ENCODE assay signal across 23 cellular contexts in genomic region chr12:92753976-92754885, GRCh38. TPM values are rescaled to one million over a fixed set of nuclear protein-coding genes. Genes with fewer than 3 reads are reported as not detected.
DNase-seq lines count a peak whose midpoint lies in the region; ATAC-seq and TF ChIP-seq lines count a peak whose summit lies in the region.
"Had no signal": no experiment of that assay in that cellular context is flagged by ENCODE, and none has a peak within 500 bp of the region (broad histone marks: within the 10 kb centered on the region; RNA-seq: fewer than 3 reads in every experiment).

No MANE protein-coding gene starts in this region.

- no peaks in the 10 kb centered on the region for H3K9me3 ChIP-seq in esophagus muscularis mucosa
- H3K9me3 ChIP-seq: ascending aorta; BLaER1 treated with 17β-estradiol and CSF1 and Interleukin-3, amounts not matched to agents 10 nM and 100 nM; esophagus squamous epithelium; prostate gland; SJSA1 had no signal

- 81% methylated on average over 10 of the region's 10 CpGs for WGBS in esophagus muscularis mucosa

- intact Hi-C loops in activated CD4-positive, alpha-beta T cell treated with anti-CD3 and anti-CD28 coated beads, Interleukin-2, amount 10 ng/mL, durations not matched to agents 24 days and 14 days (cut with micrococcal nuclease), result no loop called here
- intact Hi-C loops in esophagus muscularis mucosa (cut with DNase I), result no loop called here

- H3K4me3 ChIP-seq in esophagus muscularis mucosa, result no peak overlapping the region
- H3K4me3 ChIP-seq: ascending aorta; BLaER1 treated with 17β-estradiol and CSF1 and Interleukin-3, amounts not matched to agents 10 nM and 100 nM; esophagus squamous epithelium; prostate gland; SJSA1 had no signal

- H3K27me3 ChIP-seq in esophagus muscularis mucosa, result no peaks in the 10 kb centered on the region
- H3K27me3 ChIP-seq: ascending aorta; BLaER1 treated with 17β-estradiol and CSF1 and Interleukin-3, amounts not matched to agents 10 nM and 100 nM; esophagus squamous epithelium; SJSA1 had no signal

- H3K4me1 ChIP-seq in esophagus muscularis mucosa, result peaks cover 0 to 3% (median 0%) of the 10 kb centered on the region in 4 donors
- H3K4me1 ChIP-seq: ascending aorta; BLaER1 treated with 17β-estradiol and CSF1 and Interleukin-3, amounts not matched to agents 10 nM and 100 nM; prostate gland had no signal

- H3K4me3 Mint-ChIP-seq in activated CD4-positive, alpha-beta T cell treated with anti-CD3 and anti-CD28 coated beads, Interleukin-2, amount 10 ng/mL, durations not matched to agents 24 days and 14 days, result no peak overlapping the region
- H3K4me3 Mint-ChIP-seq in activated CD4-positive, alpha-beta T cell treated with anti-CD3 and anti-CD28 coated beads, Interleukin-2, amount 10 ng/mL, durations not matched to agents 7 days and 5 days, result no peak overlapping the region
- H3K4me3 Mint-ChIP-seq: dendritic cell treated with granulocyte-macrophage colony-stimulating factor and Interleukin-4, amounts not matched to agents 40 ng/mL and 50 ng/mL, for 4 days; IgD-negative memory B cell; stimulated activated naive CD8-positive, alpha-beta T cell treated with anti-CD3 and anti-CD28 coated beads, Interleukin-15, Interleukin-2, amounts not matched to agents 100 ng/mL and 50 ng/mL, for 24 hours had no signal

- H3K4me1 Mint-ChIP-seq in activated CD4-positive, alpha-beta T cell treated with anti-CD3 and anti-CD28 coated beads, Interleukin-2, amount 10 ng/mL, durations not matched to agents 24 days and 14 days, result no peaks in the 10 kb centered on the region
- peaks cover 4% of the 10 kb centered on the region for H3K4me1 Mint-ChIP-seq in activated CD4-positive, alpha-beta T cell treated with anti-CD3 and anti-CD28 coated beads, Interleukin-2, amount 10 ng/mL, durations not matched to agents 7 days and 5 days
- H3K4me1 Mint-ChIP-seq: naive B cell had no signal

- peaks cover 19% of the 10 kb centered on the region for H3K27me3 Mint-ChIP-seq in activated CD4-positive, alpha-beta T cell treated with anti-CD3 and anti-CD28 coated beads, Interleukin-2, amount 10 ng/mL, durations not matched to agents 24 days and 14 days
- H3K27me3 Mint-ChIP-seq in activated CD4-positive, alpha-beta T cell treated with anti-CD3 and anti-CD28 coated beads, Interleukin-2, amount 10 ng/mL, durations not matched to agents 7 days and 5 days, result peaks cover 4% of the 10 kb centered on the region
- H3K27me3 Mint-ChIP-seq: dendritic cell treated with granulocyte-macrophage colony-stimulating factor and Interleukin-4, amounts not matched to agents 40 ng/mL and 50 ng/mL, for 4 days; IgD-negative memory B cell had no signal

- no peak overlapping the region for H3K27ac Mint-ChIP-seq in activated CD4-positive, alpha-beta T cell treated with anti-CD3 and anti-CD28 coated beads, Interleukin-2, amount 10 ng/mL, durations not matched to agents 24 days and 14 days
- H3K27ac Mint-ChIP-seq in activated CD4-positive, alpha-beta T cell treated with anti-CD3 and anti-CD28 coated beads, Interleukin-2, amount 10 ng/mL, durations not matched to agents 7 days and 5 days, result no peak overlapping the region
- H3K27ac Mint-ChIP-seq: dendritic cell treated with granulocyte-macrophage colony-stimulating factor and Interleukin-4, amounts not matched to agents 40 ng/mL and 50 ng/mL, for 4 days; IgD-negative memory B cell; naive B cell; stimulated activated naive CD8-positive, alpha-beta T cell treated with anti-CD3 and anti-CD28 coated beads, Interleukin-15, Interleukin-2, amounts not matched to agents 100 ng/mL and 50 ng/mL, for 24 hours had no signal

- CTCF ChIA-PET in activated CD4-positive, alpha-beta T cell treated with anti-CD3 and anti-CD28 coated beads, Interleukin-2, amount 10 ng/mL, durations not matched to agents 7 days and 5 days (lab: Charles Lee), result no interaction called here

- peak overlapping the region in 3 of 4 donors; percentile 5 to 58 (median 17) for H3K27ac ChIP-seq in esophagus muscularis mucosa (replicated peaks in 1 of 4)
- H3K27ac ChIP-seq: ascending aorta; BLaER1 treated with 17β-estradiol and CSF1 and Interleukin-3, amounts not matched to agents 10 nM and 100 nM; prostate gland; SJSA1 had no signal

- POLR2A ChIA-PET in activated CD4-positive, alpha-beta T cell treated with anti-CD3 and anti-CD28 coated beads, Interleukin-2, amount 10 ng/mL, durations not matched to agents 7 days and 5 days (lab: Charles Lee), result no interaction called here

- ATAC-seq in left lobe of liver, result peak; percentile 65

- H3K36me3 Mint-ChIP-seq in activated CD4-positive, alpha-beta T cell treated with anti-CD3 and anti-CD28 coated beads, Interleukin-2, amount 10 ng/mL, durations not matched to agents 24 days and 14 days (ENCODE audit: low read depth), result no peaks in the 10 kb centered on the region
- no peaks in the 10 kb centered on the region for H3K36me3 Mint-ChIP-seq in activated CD4-positive, alpha-beta T cell treated with anti-CD3 and anti-CD28 coated beads, Interleukin-2, amount 10 ng/mL, durations not matched to agents 7 days and 5 days (ENCODE audit: low read depth)
- H3K36me3 Mint-ChIP-seq: naive B cell had no signal

- TF ChIP-seq EP300 in esophagus muscularis mucosa (IDR thresholded peaks at IDR 0.05), result no peak

- no peak for TF ChIP-seq POLR2A in esophagus muscularis mucosa (IDR thresholded peaks at IDR 0.05; ENCODE audit: low read depth)

- no peak for TF ChIP-seq CTCF in esophagus muscularis mucosa (IDR thresholded peaks at IDR 0.05)

- H3K9me3 Mint-ChIP-seq in activated CD4-positive, alpha-beta T cell treated with anti-CD3 and anti-CD28 coated beads, Interleukin-2, amount 10 ng/mL, durations not matched to agents 24 days and 14 days, result peaks cover 10% of the 10 kb centered on the region
- H3K9me3 Mint-ChIP-seq in activated CD4-positive, alpha-beta T cell treated with anti-CD3 and anti-CD28 coated beads, Interleukin-2, amount 10 ng/mL, durations not matched to agents 7 days and 5 days, result no peaks in the 10 kb centered on the region
- H3K9me3 Mint-ChIP-seq: dendritic cell treated with granulocyte-macrophage colony-stimulating factor and Interleukin-4, amounts not matched to agents 40 ng/mL and 50 ng/mL, for 4 days; IgD-negative memory B cell; naive B cell; stimulated activated naive CD8-positive, alpha-beta T cell treated with anti-CD3 and anti-CD28 coated beads, Interleukin-15, Interleukin-2, amounts not matched to agents 100 ng/mL and 50 ng/mL, for 24 hours had no signal

- peak; percentile 29 for DNase-seq in activated CD4-positive, alpha-beta T cell treated with anti-CD3 and anti-CD28 coated beads, Interleukin-2, amount 10 ng/mL, durations not matched to agents 24 days and 14 days
- DNase-seq in activated CD4-positive, alpha-beta T cell treated with anti-CD3 and anti-CD28 coated beads, Interleukin-2, amount 10 ng/mL, durations not matched to agents 7 days and 5 days, result no peak
- DNase-seq in esophagus muscularis mucosa (ENCODE audit: extremely low spot score), result no peak
- no peak for DNase-seq in left lobe of liver (ENCODE audit: low spot score)
- DNase-seq in stromal cell of bone marrow (ENCODE audit: low read depth), result peak; percentile 43
- no peak for DNase-seq in NCI-H2171 treated with DMSO at 0.1 percent for 48 hours (lab: John Stamatoyannopoulos, UW)
- no peak for DNase-seq in NCI-H82 treated with DMSO at 0.1 percent for 48 hours (lab: John Stamatoyannopoulos, UW; ENCODE audit: unreplicated experiment)
- no peak for DNase-seq in stimulated activated CD4-positive, alpha-beta T cell treated with anti-CD3 and anti-CD28 coated beads, Interleukin-2, amount 100 ng/mL, for 24 hours
- DNase-seq: activated CD4-positive, alpha-beta T cell treated with anti-CD3 and anti-CD28 coated beads for 48 hours; activated naive CD4-positive, alpha-beta T cell treated with Interleukin-2 at 50 U/mL for 16 hours; DMS 273 treated with DMSO at 0.1 percent for 48 hours; esophagus squamous epithelium; H7; naive B cell; NCI-H187 had no signal

- no peaks in the 10 kb centered on the region for H3K36me3 ChIP-seq in esophagus muscularis mucosa
- H3K36me3 ChIP-seq: ascending aorta; BLaER1 treated with 17β-estradiol and CSF1 and Interleukin-3, amounts not matched to agents 10 nM and 100 nM; esophagus squamous epithelium; prostate gland; SJSA1 had no signal

RNA-seq across cellular contexts. Expression of gene PLEKHG7, which starts 51.4 kb away (rescaled TPM):
- total RNA-seq in activated CD4-positive, alpha-beta T cell treated with anti-CD3 and anti-CD28 coated beads, Interleukin-2, amount 10 ng/mL, durations not matched to agents 24 days and 14 days, result not detected in 2 replicates
- total RNA-seq in activated CD4-positive, alpha-beta T cell treated with anti-CD3 and anti-CD28 coated beads, Interleukin-2, amount 10 ng/mL, durations not matched to agents 7 days and 5 days, result not detected
- not detected for total RNA-seq in esophagus muscularis mucosa
- not detected for total RNA-seq in left lobe of liver
- total RNA-seq: ascending aorta, esophagus squamous epithelium, H7, NCI-H460, SJSA1 had no signal

Comparison
In these comparisons a context has a peak if more than half of its experiments do, and no peak if none do; other contexts are left out.
1. DNase-seq: peak in activated CD4-positive, alpha-beta T cell treated with anti-CD3 and anti-CD28 coated beads, Interleukin-2, amount 10 ng/mL, durations not matched to agents 24 days and 14 days (single experiment) and stromal cell of bone marrow (single experiment); none in activated CD4-positive, alpha-beta T cell treated with anti-CD3 and anti-CD28 coated beads, Interleukin-2, amount 10 ng/mL, durations not matched to agents 7 days and 5 days (single experiment), esophagus muscularis mucosa (single experiment), left lobe of liver (single experiment), NCI-H2171 treated with DMSO at 0.1 percent for 48 hours (single experiment), NCI-H82 treated with DMSO at 0.1 percent for 48 hours (single experiment) and stimulated activated CD4-positive, alpha-beta T cell treated with anti-CD3 and anti-CD28 coated beads, Interleukin-2, amount 100 ng/mL, for 24 hours (0 of 2).